ENCODE assay signal across 1 cellular context in genomic region chr12:79935021-79935623, GRCh38.
A peak's percentile ranks its signal among the peaks of the same experiment; 100 is the strongest.
TF ChIP-seq lines count a peak whose summit lies in the region.

Gene PPP1R12A (minus strand): TSS chr12:79935097. CDS start chr12:79934931, 166 bp downstream.

TF ChIP-seq in HepG2, 621 proteins besides CTCF, POLR2A, EP300 and RAD21 (continued from another document and continues in another):
- TF ChIP-seq ZNF33B (CRISPR knock-in tag; IDR thresholded peaks at IDR 0.05) (0 out of 2 replicates have a peak, but pooled peaks have one; percentile 40), SNAPC5 (CRISPR knock-in tag; IDR thresholded peaks at IDR 0.05; ENCODE audit: borderline replicate concordance) (no peak), NCOA5 (CRISPR knock-in tag; IDR thresholded peaks at IDR 0.05) (0 out of 2 replicates have a peak, but pooled peaks have one; percentile 41), MXD3 (CRISPR knock-in tag; IDR thresholded peaks at IDR 0.05) (0 out of 2 replicates have a peak, but pooled peaks have one; percentile 63), MED1 (CRISPR knock-in tag; IDR thresholded peaks at IDR 0.05) (peak; percentile 69), MATR3 (CRISPR knock-in tag; IDR thresholded peaks at IDR 0.05) (no peak), BHLHE40 (IDR thresholded peaks at IDR 0.05; ENCODE audit: low read length) (0 out of 2 replicates have a peak, but pooled peaks have one; percentile 14), ZXDC (CRISPR knock-in tag; IDR thresholded peaks at IDR 0.05) (peak; percentile 80; the same call in 1 of the 2 replicates), ARHGAP35 (CRISPR knock-in tag; IDR thresholded peaks at IDR 0.05; ENCODE audit: borderline replicate concordance) (no peak), ZMYM3 (CRISPR knock-in tag; IDR thresholded peaks at IDR 0.05) (no peak), ZNF251 (CRISPR knock-in tag; IDR thresholded peaks at IDR 0.05) (no peak), ZFX (CRISPR knock-in tag; IDR thresholded peaks at IDR 0.05; ENCODE audit: low read depth) (peak; percentile 82), E2F2 (CRISPR knock-in tag; IDR thresholded peaks at IDR 0.05; ENCODE audit: borderline replicate concordance) (no peak), ZKSCAN8 (CRISPR knock-in tag; IDR thresholded peaks at IDR 0.05; ENCODE audit: borderline replicate concordance) (no peak), KMT2B (CRISPR knock-in tag; IDR thresholded peaks at IDR 0.05) (peak; percentile 94), ZNF615 (CRISPR knock-in tag; IDR thresholded peaks at IDR 0.05; ENCODE audit: borderline replicate concordance) (no peak), TERF1 (CRISPR knock-in tag; IDR thresholded peaks at IDR 0.05) (no peak), ZNF770 (CRISPR knock-in tag; IDR thresholded peaks at IDR 0.05) (peak; percentile 66), CEBPZ (IDR thresholded peaks at IDR 0.05; ENCODE audit: low read length) (no peak), ZNF260 (CRISPR knock-in tag; IDR thresholded peaks at IDR 0.05; ENCODE audit: borderline replicate concordance, low read depth) (no peak), E2F1 (CRISPR knock-in tag; IDR thresholded peaks at IDR 0.05) (peak; percentile 71; the same call in 1 of the 2 replicates), ZNF317 (CRISPR knock-in tag; IDR thresholded peaks at IDR 0.05) (no peak), MLLT10 (CRISPR knock-in tag; IDR thresholded peaks at IDR 0.05) (no peak), ZNF431 (CRISPR knock-in tag; IDR thresholded peaks at IDR 0.05; ENCODE audit: borderline replicate concordance, low read depth) (0 out of 2 replicates have a peak, but pooled peaks have one; percentile 58), ZFP1 (CRISPR knock-in tag; IDR thresholded peaks at IDR 0.05) (no peak), GABPA (IDR thresholded peaks at IDR 0.05; ENCODE audit: low read depth, low read length) (peak; percentile 18), GABPA (CRISPR knock-in tag; IDR thresholded peaks at IDR 0.05; ENCODE audit: low read depth) (peak; percentile 78), ZFY (CRISPR knock-in tag; IDR thresholded peaks at IDR 0.05) (peak; percentile 66; the same call in 1 of the 2 replicates), ZBTB14 (CRISPR knock-in tag; IDR thresholded peaks at IDR 0.05) (peak; percentile 39; the same call in 1 of the 2 replicates), KLF12 (CRISPR knock-in tag; IDR thresholded peaks at IDR 0.05; ENCODE audit: borderline replicate concordance) (peak; percentile 85; the same call in 1 of the 2 replicates), ZNF142 (CRISPR knock-in tag; IDR thresholded peaks at IDR 0.05) (peak; percentile 66; the same call in 1 of the 2 replicates), ELF3 (CRISPR knock-in tag; IDR thresholded peaks at IDR 0.05) (peak; percentile 82), RBFOX2 (IDR thresholded peaks at IDR 0.05; ENCODE audit: low read depth, low read length) (peak; percentile 95), HMGA1 (CRISPR knock-in tag; conservative IDR thresholded peaks at IDR 0.05) (no peak), SKI (IDR thresholded peaks at IDR 0.05; ENCODE audit: partially characterized antibody) (no peak), PHF21A (CRISPR knock-in tag; IDR thresholded peaks at IDR 0.05) (peak; percentile 70; the same call in 1 of the 2 replicates), FOXP1 (IDR thresholded peaks at IDR 0.05) (no peak), FOXP1 (CRISPR knock-in tag; IDR thresholded peaks at IDR 0.05) (no peak), SMAD9 (CRISPR knock-in tag; IDR thresholded peaks at IDR 0.05) (no peak), HIVEP1 (CRISPR knock-in tag; IDR thresholded peaks at IDR 0.05) (no peak), ZNF557 (CRISPR knock-in tag; IDR thresholded peaks at IDR 0.05) (no peak), ZNF274 (CRISPR knock-in tag; IDR thresholded peaks at IDR 0.05) (0 out of 2 replicates have a peak, but pooled peaks have one; percentile 14)
